In genomic region chr11:103604310-103604709, GRCh38 we compare ENCODE assay signal across 36 cellular contexts.
"Had no signal": no experiment of that assay in that cellular context is flagged by ENCODE, and none has a peak within 500 bp of the region (broad histone marks: within the 10 kb centered on the region; RNA-seq: fewer than 3 reads in every experiment).

No MANE protein-coding gene starts in this region.

- H3K36me3 ChIP-seq: adrenal gland, brain microvascular endothelial cell, cardiac muscle cell had no signal

- FAIRE-seq: astrocyte, bronchial epithelial cell, TTC549 had no signal

- H3K4me3 ChIP-seq: adrenal gland, body of pancreas, cardiac muscle cell had no signal

- H3K4me1 ChIP-seq: adrenal gland, body of pancreas had no signal

- H3K9me3 ChIP-seq: adrenal gland, body of pancreas had no signal

- H3K27ac ChIP-seq: adrenal gland, body of pancreas, brain microvascular endothelial cell, cardiac muscle cell, VCaP had no signal

- DNase-seq: activated B cell treated with CpG ODN at 0.5 μM for 24 hours; activated CD4-positive, alpha-beta memory T cell treated with anti-CD3 and anti-CD28 coated beads for 36 hours; activated CD4-positive, alpha-beta T cell treated with anti-CD3 and anti-CD28 coated beads for 4 hours; activated CD4-positive, alpha-beta T cell treated with anti-CD3 and anti-CD28 coated beads, Interleukin-2, amount 10 ng/mL, durations not matched to agents 24 days and 14 days; activated CD4-positive, alpha-beta T cell treated with anti-CD3 and anti-CD28 coated beads, Interleukin-2, amount 50 U/mL, for 1 hour; activated CD4-positive, alpha-beta T cell treated with anti-CD3 and anti-CD28 coated beads, Interleukin-2, amount 50 U/mL, for 4 hours; activated CD4-positive, CD25-positive, alpha-beta regulatory T cell treated with anti-CD3 and anti-CD28 coated beads, Interleukin-2, amount 50 U/mL, for 72 hours; activated CD8-positive, alpha-beta memory T cell treated with anti-CD3 and anti-CD28 coated beads, Interleukin-2, amount 50 U/mL, for 4 hours; activated CD8-positive, alpha-beta T cell treated with anti-CD3 and anti-CD28 coated beads for 36 hours; activated effector memory CD4-positive, alpha-beta T cell treated with anti-CD3 and anti-CD28 coated beads, Interleukin-2, amount 50 U/mL, for 16 hours; activated gamma-delta T cell treated with Interleukin-2 at 50 U/mL for 16 hours; activated naive CD4-positive, alpha-beta T cell; activated naive CD4-positive, alpha-beta T cell treated with anti-CD3 and anti-CD28 coated beads for 36 hours; activated naive CD4-positive, alpha-beta T cell treated with anti-CD3 and anti-CD28 coated beads, Interleukin-2, amount 50 U/mL, for 16 hours; activated naive CD8-positive, alpha-beta T cell treated with anti-CD3 and anti-CD28 coated beads for 36 hours; activated T-cell treated with anti-CD3 and anti-CD28 coated beads for 4 hours; activated T-cell treated with anti-CD3 and anti-CD28 coated beads, Interleukin-2, amount 50 U/mL, for 1 hour; activated T-cell treated with anti-CD3 and anti-CD28 coated beads, Interleukin-2, amount 50 U/mL, for 4 hours; activated T-cell treated with anti-CD3 and anti-CD28 coated beads, Interleukin-2, amount 50 U/mL, for 72 hours; adrenal gland; amniotic stem cell; aorta; body of pancreas; brain microvascular endothelial cell; caudate nucleus; cerebellar nuclear complex; T-helper 1 cell; T-helper 2 cell; T-helper 9 cell had no signal

- H3K27me3 ChIP-seq: adrenal gland, body of pancreas, brain microvascular endothelial cell, cardiac muscle cell had no signal

- ATAC-seq: activated CD8-positive, alpha-beta T cell treated with anti-CD3 and anti-CD28 coated beads for 36 hours; activated naive CD4-positive, alpha-beta T cell treated with anti-CD3 and anti-CD28 coated beads, Interleukin-2, amount 50 U/mL, for 72 hours; activated T-cell treated with anti-CD3 and anti-CD28 coated beads, Interleukin-2, amount 50 U/mL, for 4 hours; activated T-cell treated with anti-CD3 and anti-CD28 coated beads, Interleukin-2, amount 50 U/mL, for 72 hours; activated T-helper 17 cell treated with anti-CD3 and anti-CD28 coated beads, Interleukin-2, amount 50 U/mL, for 72 hours; body of pancreas had no signal
